ENCODE assay signal across 9 cellular contexts in genomic region chr19:38838208-38838985, GRCh38. TPM values are rescaled to one million over a fixed set of nuclear protein-coding genes. Genes with fewer than 3 reads are reported as not detected.
DNase-seq lines count a peak whose midpoint lies in the region; FAIRE-seq and TF ChIP-seq lines count a peak whose summit lies in the region.
"Had no signal": no experiment of that assay in that cellular context is flagged by ENCODE, and none has a peak within 500 bp of the region (broad histone marks: within the 10 kb centered on the region; RNA-seq: fewer than 3 reads in every experiment).

No MANE protein-coding gene starts in this region.

- peak overlapping the region; percentile 40 for H3K9ac ChIP-seq in endocrine pancreas (ENCODE audit: control insufficient read depth, insufficient read depth, low read length)

- H3K9me3 ChIP-seq in endocrine pancreas (ENCODE audit: control insufficient read depth, low read length) (no peaks in the 10 kb centered on the region), left ventricle myocardium inferior (replicated peaks) (no peaks in the 10 kb centered on the region)

- peak; percentile 97 for DNase-seq in DMS53 treated with DMSO at 0.1 percent for 48 hours (lab: John Stamatoyannopoulos, UW; ENCODE audit: unreplicated experiment)
- DNase-seq in activated CD4-positive, alpha-beta T cell treated with anti-CD3 and anti-CD28 coated beads for 4 hours, result peak; percentile 70 to 75
- peak; percentile 47 to 52 for DNase-seq in stimulated activated CD4-positive, alpha-beta T cell treated with anti-CD3 and anti-CD28 coated beads, Interleukin-12 subunit alpha, Interleukin-12 subunit beta, amount 100 ng/mL, for 24 hours (ENCODE audit: low read depth in 2 of 2)
- DNase-seq in HTR-8/SVneo (ENCODE audit: insufficient read length, low spot score), result no peak
- DNase-seq in glomerular visceral epithelial cell (ENCODE audit: extremely low spot score), result no peak
- no peak for DNase-seq in foreskin melanocyte
- DNase-seq in left ventricle myocardium inferior, result no peak

- H3K27ac ChIP-seq in left ventricle myocardium inferior (replicated peaks), result no peak overlapping the region

- TF ChIP-seq CTCF in left ventricle myocardium inferior (IDR thresholded peaks at IDR 0.05; ENCODE audit: borderline replicate concordance), result no peak

- no peak for FAIRE-seq in HTR-8/SVneo (lab: Jason Lieb, UNC)

- H3K27me3 ChIP-seq in endocrine pancreas (ENCODE audit: control insufficient read depth, insufficient read depth, low read length) (no peaks in the 10 kb centered on the region), left ventricle myocardium inferior (ENCODE audit: low read depth) (no peaks in the 10 kb centered on the region)

- H3K4me1 ChIP-seq in endocrine pancreas (ENCODE audit: control insufficient read depth, insufficient read depth, low read length) (peaks cover 6% of the 10 kb centered on the region), left ventricle myocardium inferior (peaks cover 43% of the 10 kb centered on the region)

- intact Hi-C loops in left ventricle myocardium inferior (cut with micrococcal nuclease), result loop anchor here (10.0 kb wide), 1 partner anchor 74 kb away; no protein-coding TSS in a partner anchor

- H3K36me3 ChIP-seq in endocrine pancreas (ENCODE audit: control insufficient read depth, insufficient read depth, low read length) (peaks cover 9% of the 10 kb centered on the region), left ventricle myocardium inferior (peaks cover 81% of the 10 kb centered on the region)

- H3K4me3 ChIP-seq in endocrine pancreas (ENCODE audit: control insufficient read depth, insufficient read depth, low read length), result no peak overlapping the region
- no peak overlapping the region for H3K4me3 ChIP-seq in left ventricle myocardium inferior

RNA-seq across cellular contexts. Expression of gene ECH1, which starts 6.8 kb away (rescaled TPM):
- total RNA-seq in left ventricle myocardium inferior, result 947 TPM

RNA-seq across cellular contexts. Expression of gene HNRNPL, which starts 11.4 kb away (rescaled TPM):
- 140 TPM for total RNA-seq in left ventricle myocardium inferior

RNA-seq across cellular contexts. Expression of gene LGALS4, which starts 25.7 kb away (rescaled TPM):
- total RNA-seq in left ventricle myocardium inferior, result 0.82 TPM

RNA-seq across cellular contexts. Expression of gene RINL, which starts 39.7 kb away (rescaled TPM):
- 3.7 TPM for total RNA-seq in left ventricle myocardium inferior

RNA-seq across cellular contexts. Expression of gene LGALS7B, which starts 49.4 kb away (rescaled TPM):
- not detected for total RNA-seq in left ventricle myocardium inferior
- total RNA-seq: T-helper 1 cell treated with Interleukin-12 subunit alpha and Interleukin-12 subunit beta and Interleukin-4 antibody, amounts not matched to agents 30 ng/mL and 1 ng/mL, for 36 hours had no signal

Comparison
In these comparisons a context has a peak if more than half of its experiments do, and no peak if none do; other contexts are left out.
1. DNase-seq: peak in DMS53 treated with DMSO at 0.1 percent for 48 hours (single experiment), activated CD4-positive, alpha-beta T cell treated with anti-CD3 and anti-CD28 coated beads for 4 hours (2 of 2) and stimulated activated CD4-positive, alpha-beta T cell treated with anti-CD3 and anti-CD28 coated beads, Interleukin-12 subunit alpha, Interleukin-12 subunit beta, amount 100 ng/mL, for 24 hours (2 of 2); none in HTR-8/SVneo (single experiment), glomerular visceral epithelial cell (single experiment), foreskin melanocyte (single experiment) and left ventricle myocardium inferior (single experiment).